Comparison of ENCODE assay signal across 6 cellular contexts in the genomic region with DNA sequence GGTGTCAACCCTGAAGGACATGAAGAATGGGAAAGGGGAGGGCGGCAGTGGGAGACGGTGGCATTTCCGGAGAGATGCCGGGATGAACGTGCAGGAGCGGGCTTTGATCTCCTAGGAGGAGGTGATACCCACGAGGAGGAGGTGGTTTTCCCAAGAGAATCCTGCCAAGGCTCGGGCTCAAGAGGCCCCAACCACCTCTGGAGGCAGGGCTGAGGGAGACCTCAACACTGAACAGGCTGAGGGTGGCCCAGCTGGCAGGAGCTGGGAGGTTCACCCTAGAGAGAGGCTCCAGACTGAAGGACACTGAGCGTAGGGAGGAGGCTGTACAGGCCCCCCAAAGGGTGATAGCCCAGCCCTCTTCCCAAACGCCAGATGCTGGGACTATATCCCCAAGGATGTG.
DNase-seq lines count a peak whose midpoint lies in the region; ATAC-seq and TF ChIP-seq lines count a peak whose summit lies in the region.
"Not testable (repeated sequence)": the region's sequence is repeated elsewhere in the genome, so short reads cannot be mapped to it uniquely, and the experiment has no call there.

No MANE protein-coding gene starts in this region.

- H3K9me3 Mint-ChIP-seq in osteocyte (ENCODE audit: unreplicated experiment): not testable (repeated sequence)

- intact Hi-C loops in Panc1 (cut with micrococcal nuclease; ENCODE audit: unreplicated experiment); spleen (cut with DNase I; ENCODE audit: low total_unique reads): not testable (repeated sequence)

- H3K36me3 ChIP-seq in Panc1 (ENCODE audit: control insufficient read depth, insufficient read depth, low read length); lung (ENCODE audit: control insufficient read depth in 2 of 2, insufficient read depth in 2 of 2, low read length in 2 of 2); spleen: not testable (repeated sequence)

- H3K27ac Mint-ChIP-seq in osteocyte (ENCODE audit: unreplicated experiment): not testable (repeated sequence)

- BruUV-seq in Panc1 (replicated peaks; lab: Mats Ljungman, UMichigan): not testable (repeated sequence)

- 0 out of 2 replicates have a peak, but pooled peaks have one; percentile 37 for ATAC-seq in Panc1
- not testable (repeated sequence) for ATAC-seq in left lobe of liver; lung (ENCODE audit: insufficient read depth, low FRiP score)

- H3K27me3 ChIP-seq in Panc1 (ENCODE audit: control insufficient read depth, insufficient read depth, low read length); lung (ENCODE audit: control insufficient read depth, insufficient read depth); spleen (replicated peaks in 1 of 7): not testable (repeated sequence)

- CTCF ChIA-PET in Panc1 (lab: Charles Lee): not testable (repeated sequence)

- in situ Hi-C loops in Panc1 (cut with HindIII; ENCODE audit: low pct_unique_long_range_greater_than_20kb, low sequenced_read_pairs): not testable (repeated sequence)

- H3K4me3 ChIP-seq in Panc1 (ENCODE audit: low read depth in 2 of 2, low read length in 2 of 2); lung; spleen: not testable (repeated sequence)

- not testable (repeated sequence) for H3K9me3 ChIP-seq in Panc1 (ENCODE audit: control insufficient read depth, insufficient read depth, low read depth, low read length)
- H3K9me3 ChIP-seq in lung (ENCODE audit: control insufficient read depth in 2 of 2, insufficient read depth in 1 of 2, low read length in 1 of 2) (peaks cover 0 to 26% of the 10 kb centered on the region in 2 donors), spleen (peaks cover 0 to 87% (median 58%) of the 10 kb centered on the region in 8 donors)

- not testable (repeated sequence) for TF ChIP-seq CTCF in Panc1 (IDR thresholded peaks at IDR 0.05); lung (IDR thresholded peaks at IDR 0.05; ENCODE audit: control extremely low read depth, extremely low read depth); osteocyte (IDR thresholded peaks at IDR 0.05); spleen (IDR thresholded peaks at IDR 0.05 in 8 of 11, conservative IDR thresholded peaks at IDR 0.05 in 3 of 11)

- WGBS in lung, 2 donors: 81 to 83% methylated on average over 10 of the region's 10 CpGs
- 79 to 82% (median 79%) methylated on average over 10 of the region's 10 CpGs for WGBS in spleen, 5 donors

- not testable (repeated sequence) for TF ChIP-seq POLR2A in spleen (IDR thresholded peaks at IDR 0.05)

- not testable (repeated sequence) for H3K4me1 ChIP-seq in Panc1 (ENCODE audit: control insufficient read depth, insufficient read depth, low read length); lung (ENCODE audit: control insufficient read depth in 2 of 2, insufficient read depth in 2 of 2, low read length in 2 of 2); spleen

- not testable (repeated sequence) for H3K27me3 Mint-ChIP-seq in osteocyte (ENCODE audit: unreplicated experiment)

- POLR2A ChIA-PET in Panc1 (lab: Charles Lee): not testable (repeated sequence)

- DNase-seq in Panc1 (ENCODE audit: low read depth, low spot score): not testable (repeated sequence)
- DNase-seq in dedifferentiated amniotic fluid mesenchymal stem cell (ENCODE audit: extremely low spot score) (peak; percentile 3), left lobe of liver (ENCODE audit: low spot score) (peak; percentile 37), lung (ENCODE audit: low spot score) (peak; percentile 23), osteocyte (ENCODE audit: extremely low spot score, unreplicated experiment) (peak; percentile 81), spleen (peak; percentile 34)

- H3K36me3 Mint-ChIP-seq in osteocyte (ENCODE audit: unreplicated experiment): not testable (repeated sequence)

- H3K4me3 Mint-ChIP-seq in osteocyte (ENCODE audit: unreplicated experiment): not testable (repeated sequence)

- not testable (repeated sequence) for H3K4me1 Mint-ChIP-seq in osteocyte (ENCODE audit: unreplicated experiment)

- not testable (repeated sequence) for H3K27ac ChIP-seq in Panc1 (ENCODE audit: low read length); lung (ENCODE audit: low read depth in 1 of 2, low read length in 1 of 2); spleen
